ENCODE assay signal across 13 cellular contexts in genomic region chr18:63182247-63182771, GRCh38.
DNase-seq lines count a peak whose midpoint lies in the region; ATAC-seq lines count a peak whose summit lies in the region.
"Had no signal": no experiment of that assay in that cellular context is flagged by ENCODE, and none has a peak within 500 bp of the region (broad histone marks: within the 10 kb centered on the region; RNA-seq: fewer than 3 reads in every experiment).

No MANE protein-coding gene starts in this region.

- H3K9me3 Mint-ChIP-seq in activated CD8-positive, alpha-beta memory T cell treated with anti-CD3 and anti-CD28 coated beads, Interleukin-2, amount 10 ng/mL, durations not matched to agents 7 days and 5 days (ENCODE audit: low read depth), result no peaks in the 10 kb centered on the region
- H3K9me3 Mint-ChIP-seq in activated naive CD8-positive, alpha-beta T cell treated with anti-CD3 and anti-CD28 coated beads, Interleukin-2, amount 50 U/mL, for 24 hours, result no peaks in the 10 kb centered on the region
- no peaks in the 10 kb centered on the region for H3K9me3 Mint-ChIP-seq in stimulated activated effector memory CD8-positive, alpha-beta T cell treated with anti-CD3 and anti-CD28 coated beads, Interleukin-12 subunit alpha, Interleukin-12 subunit beta, amount 100 ng/mL, for 72 hours
- H3K9me3 Mint-ChIP-seq: dendritic cell treated with granulocyte-macrophage colony-stimulating factor and Interleukin-4, amounts not matched to agents 40 ng/mL and 50 ng/mL, for 4 days had no signal

- no peak overlapping the region for H3K4me3 Mint-ChIP-seq in activated CD8-positive, alpha-beta memory T cell treated with anti-CD3 and anti-CD28 coated beads, Interleukin-2, amount 10 ng/mL, durations not matched to agents 7 days and 5 days
- no peak overlapping the region for H3K4me3 Mint-ChIP-seq in activated naive CD8-positive, alpha-beta T cell treated with anti-CD3 and anti-CD28 coated beads, Interleukin-2, amount 50 U/mL, for 24 hours
- H3K4me3 Mint-ChIP-seq in stimulated activated effector memory CD8-positive, alpha-beta T cell treated with anti-CD3 and anti-CD28 coated beads, Interleukin-12 subunit alpha, Interleukin-12 subunit beta, amount 100 ng/mL, for 72 hours, result peak overlapping the region; percentile 55
- H3K4me3 Mint-ChIP-seq: dendritic cell treated with granulocyte-macrophage colony-stimulating factor and Interleukin-4, amounts not matched to agents 40 ng/mL and 50 ng/mL, for 4 days had no signal

- CTCF ChIA-PET in activated CD8-positive, alpha-beta memory T cell treated with anti-CD3 and anti-CD28 coated beads, Interleukin-2, amount 10 ng/mL, durations not matched to agents 7 days and 5 days (lab: Charles Lee), result interaction anchor here (1.5 kb wide), 2 partner anchors 18 to 141 kb away, joined by 3 read pairs; no protein-coding TSS in a partner anchor

- no peak for DNase-seq in activated CD8-positive, alpha-beta memory T cell treated with anti-CD3 and anti-CD28 coated beads, Interleukin-2, amount 10 ng/mL, durations not matched to agents 7 days and 5 days
- no peak for DNase-seq in activated CD8-positive, alpha-beta memory T cell treated with anti-CD3 and anti-CD28 coated beads, Interleukin-2, amount 50 U/mL, for 4 hours
- DNase-seq in activated naive CD8-positive, alpha-beta T cell treated with anti-CD3 and anti-CD28 coated beads, Interleukin-2, amount 50 U/mL, for 24 hours, result no peak
- DNase-seq in stimulated activated effector memory CD8-positive, alpha-beta T cell treated with anti-CD3 and anti-CD28 coated beads, Interleukin-12 subunit alpha, Interleukin-12 subunit beta, amount 100 ng/mL, for 72 hours (ENCODE audit: low spot score in 2 of 2), result no peak
- DNase-seq in stimulated activated CD4-positive, alpha-beta T cell treated with anti-CD3 and anti-CD28 coated beads, Interleukin-4, amount 100 ng/mL, for 24 hours, result no peak
- no peak for DNase-seq in RKO (ENCODE audit: low spot score)
- no peak for DNase-seq in activated gamma-delta T cell treated with Interleukin-2 at 50 U/mL for 16 hours
- DNase-seq: amniotic stem cell, mesendoderm, NCI-H2171 treated with DMSO at 0.1 percent for 48 hours, T1000 had no signal

- no peaks in the 10 kb centered on the region for H3K27me3 Mint-ChIP-seq in activated CD8-positive, alpha-beta memory T cell treated with anti-CD3 and anti-CD28 coated beads, Interleukin-2, amount 10 ng/mL, durations not matched to agents 7 days and 5 days
- H3K27me3 Mint-ChIP-seq in activated naive CD8-positive, alpha-beta T cell treated with anti-CD3 and anti-CD28 coated beads, Interleukin-2, amount 50 U/mL, for 24 hours, result no peaks in the 10 kb centered on the region

- H3K27ac Mint-ChIP-seq in activated CD8-positive, alpha-beta memory T cell treated with anti-CD3 and anti-CD28 coated beads, Interleukin-2, amount 10 ng/mL, durations not matched to agents 7 days and 5 days, result peak overlapping the region; percentile 36
- H3K27ac Mint-ChIP-seq in activated naive CD8-positive, alpha-beta T cell treated with anti-CD3 and anti-CD28 coated beads, Interleukin-2, amount 50 U/mL, for 24 hours, result peak overlapping the region; percentile 35
- H3K27ac Mint-ChIP-seq in stimulated activated effector memory CD8-positive, alpha-beta T cell treated with anti-CD3 and anti-CD28 coated beads, Interleukin-12 subunit alpha, Interleukin-12 subunit beta, amount 100 ng/mL, for 72 hours, result peak overlapping the region; percentile 92

- no peak for ATAC-seq in activated CD8-positive, alpha-beta memory T cell treated with anti-CD3 and anti-CD28 coated beads, Interleukin-2, amount 10 ng/mL, durations not matched to agents 7 days and 5 days
- ATAC-seq in HG03378 (IDR thresholded peaks at IDR 0.05; ENCODE audit: unreplicated experiment), result peak; percentile 35
- no peak for ATAC-seq in activated naive CD8-positive, alpha-beta T cell treated with anti-CD3 and anti-CD28 coated beads, Interleukin-2, amount 50 U/mL, for 24 hours
- no peak for ATAC-seq in stimulated activated effector memory CD8-positive, alpha-beta T cell treated with anti-CD3 and anti-CD28 coated beads, Interleukin-12 subunit alpha, Interleukin-12 subunit beta, amount 100 ng/mL, for 72 hours

- peaks cover 49% of the 10 kb centered on the region for H3K36me3 Mint-ChIP-seq in activated CD8-positive, alpha-beta memory T cell treated with anti-CD3 and anti-CD28 coated beads, Interleukin-2, amount 10 ng/mL, durations not matched to agents 7 days and 5 days
- H3K36me3 Mint-ChIP-seq in activated naive CD8-positive, alpha-beta T cell treated with anti-CD3 and anti-CD28 coated beads, Interleukin-2, amount 50 U/mL, for 24 hours (ENCODE audit: low read depth), result peaks cover 9% of the 10 kb centered on the region
- peaks cover 75% of the 10 kb centered on the region for H3K36me3 Mint-ChIP-seq in stimulated activated effector memory CD8-positive, alpha-beta T cell treated with anti-CD3 and anti-CD28 coated beads, Interleukin-12 subunit alpha, Interleukin-12 subunit beta, amount 100 ng/mL, for 72 hours

- peaks cover 78% of the 10 kb centered on the region for H3K4me1 Mint-ChIP-seq in activated CD8-positive, alpha-beta memory T cell treated with anti-CD3 and anti-CD28 coated beads, Interleukin-2, amount 10 ng/mL, durations not matched to agents 7 days and 5 days
- peaks cover 89% of the 10 kb centered on the region for H3K4me1 Mint-ChIP-seq in activated naive CD8-positive, alpha-beta T cell treated with anti-CD3 and anti-CD28 coated beads, Interleukin-2, amount 50 U/mL, for 24 hours
- H3K4me1 Mint-ChIP-seq in stimulated activated effector memory CD8-positive, alpha-beta T cell treated with anti-CD3 and anti-CD28 coated beads, Interleukin-12 subunit alpha, Interleukin-12 subunit beta, amount 100 ng/mL, for 72 hours, result peaks cover 91% of the 10 kb centered on the region

Comparison
In these comparisons a context has a peak if more than half of its experiments do, and no peak if none do; other contexts are left out.
1. H3K27ac Mint-ChIP-seq: peak in every context shown above with its lines; median percentile 92 in stimulated activated effector memory CD8-positive, alpha-beta T cell treated with anti-CD3 and anti-CD28 coated beads, Interleukin-12 subunit alpha, Interleukin-12 subunit beta, amount 100 ng/mL, for 72 hours; 36 in activated CD8-positive, alpha-beta memory T cell treated with anti-CD3 and anti-CD28 coated beads, Interleukin-2, amount 10 ng/mL, durations not matched to agents 7 days and 5 days; 35 in activated naive CD8-positive, alpha-beta T cell treated with anti-CD3 and anti-CD28 coated beads, Interleukin-2, amount 50 U/mL, for 24 hours.